Comparison of ENCODE assay signal across 21 cellular contexts in genomic region chr19:47003611-47003935, GRCh38. TPM values are rescaled to one million over a fixed set of nuclear protein-coding genes. Genes with fewer than 3 reads are reported as not detected.
DNase-seq lines count a peak whose midpoint lies in the region; ATAC-seq and TF ChIP-seq lines count a peak whose summit lies in the region.
"Had no signal": no experiment of that assay in that cellular context is flagged by ENCODE, and none has a peak within 500 bp of the region (broad histone marks: within the 10 kb centered on the region; RNA-seq: fewer than 3 reads in every experiment).

No MANE protein-coding gene starts in this region.

- ATAC-seq in Right ventricle myocardium inferior: peak; percentile 3
- ATAC-seq in HG03442 (IDR thresholded peaks at IDR 0.05; ENCODE audit: unreplicated experiment): no peak
- ATAC-seq: activated CD4-positive, alpha-beta T cell treated with anti-CD3 and anti-CD28 coated beads for 36 hours; PC-3 had no signal

- H3K4me3 ChIP-seq in right atrium auricular region: peak overlapping the region in 1 of 2 donors; percentile 38
- H3K4me3 ChIP-seq: breast epithelium, stomach, upper lobe of left lung had no signal

- H3K27ac ChIP-seq in right atrium auricular region (peak overlapping the region in 1 of 2 donors; percentile 57), cingulate gyrus (ENCODE audit: low read depth, low read length) (peak overlapping the region; percentile 39), temporal lobe (ENCODE audit: low read depth, low read length) (peak overlapping the region; percentile 71)
- H3K27ac ChIP-seq: breast epithelium, HL-60, stomach, upper lobe of left lung had no signal

- intact Hi-C loops in Right ventricle myocardium inferior (cut with DNase I): no loop called here

- no peaks in the 10 kb centered on the region for H3K9me3 ChIP-seq in right atrium auricular region
- H3K9me3 ChIP-seq: breast epithelium, upper lobe of left lung had no signal

- peaks cover 27% of the 10 kb centered on the region for H3K36me3 ChIP-seq in right atrium auricular region

- no peaks in the 10 kb centered on the region for H3K27me3 ChIP-seq in right atrium auricular region
- H3K27me3 ChIP-seq: breast epithelium, upper lobe of left lung had no signal

- TF ChIP-seq CTCF in right atrium auricular region (IDR thresholded peaks at IDR 0.05): no peak

- H3K4me1 ChIP-seq in right atrium auricular region: peaks cover 0 to 17% of the 10 kb centered on the region in 2 donors
- H3K4me1 ChIP-seq: breast epithelium had no signal

- DNase-seq in Right ventricle myocardium inferior (ENCODE audit: missing footprints) (no peak), right atrium auricular region (ENCODE audit: low spot score) (no peak), kidney tubule cell (ENCODE audit: low spot score) (peak; percentile 31), dedifferentiated amniotic fluid mesenchymal stem cell (ENCODE audit: extremely low spot score) (no peak), NCI-H146 treated with DMSO at 0.1 percent for 48 hours (lab: John Stamatoyannopoulos, UW; ENCODE audit: unreplicated experiment) (no peak)
- DNase-seq: activated CD4-positive, alpha-beta T cell treated with anti-CD3 and anti-CD28 coated beads for 36 hours; DND-41; effector CD8-positive, alpha-beta T cell; GOT3; KBM-7; NCI-H2171 treated with DMSO at 0.1 percent for 48 hours; NCI-H748 treated with DMSO at 0.1 percent for 48 hours; PC-3; stimulated activated CD4-positive, alpha-beta T cell treated with anti-CD3 and anti-CD28 coated beads, Interleukin-1b, Interleukin-23, amount 100 ng/mL, for 48 hours; stomach had no signal

RNA-seq across cellular contexts. Expression of gene NPAS1, which starts 16.1 kb away (rescaled TPM):
- total RNA-seq in Right ventricle myocardium inferior (not detected), right atrium auricular region (under 1 TPM in 1 of 2 donors, not detected in 1; 0.39 TPM), temporal lobe (5.9 TPM)

RNA-seq across cellular contexts. Expression of gene TMEM160, which starts 44.9 kb away (rescaled TPM):
- total RNA-seq in Right ventricle myocardium inferior (27.7 TPM), right atrium auricular region (10 to 100 TPM; 47.8 to 51.0 TPM), temporal lobe (17.9 TPM)
